Comparison of ENCODE assay signal across 1 cellular context in genomic region chr1:101683136-101683535, GRCh38.
TF ChIP-seq lines count a peak whose summit lies in the region.

No MANE protein-coding gene starts in this region.

TF ChIP-seq in GM23338, 12 proteins besides CTCF, POLR2A, EP300 and RAD21 (continued from another document):
- no peak for TF ChIP-seq REST (IDR thresholded peaks at IDR 0.05; ENCODE audit: unreplicated experiment)
- no peak for TF ChIP-seq CREB1 (CRISPR knock-in tag; IDR thresholded peaks at IDR 0.05; ENCODE audit: low read depth)
- no peak for TF ChIP-seq ZNF331 (CRISPR knock-in tag; IDR thresholded peaks at IDR 0.05; ENCODE audit: low read depth)
TF ChIP-seq in GM23338: peak in this region for 0.
